1 cellular context compared by ENCODE assay signal in genomic region chr1:211753649-211754251, GRCh38.
TF ChIP-seq lines count a peak whose summit lies in the region.

No MANE protein-coding gene starts in this region.

TF ChIP-seq in HepG2, 621 proteins besides CTCF, POLR2A, EP300 and RAD21 (continued from another document and continues in another):
- TF ChIP-seq FUBP1 (CRISPR knock-in tag; IDR thresholded peaks at IDR 0.05; ENCODE audit: borderline replicate concordance) (no peak), RXRA (CRISPR knock-in tag; IDR thresholded peaks at IDR 0.05) (no peak), TCF7 (IDR thresholded peaks at IDR 0.05; ENCODE audit: low read depth) (0 out of 2 replicates have a peak, but pooled peaks have one; percentile 29), DDIT3 (CRISPR knock-in tag; IDR thresholded peaks at IDR 0.05) (no peak), TBX2 (CRISPR knock-in tag; IDR thresholded peaks at IDR 0.05; ENCODE audit: borderline replicate concordance) (peak; percentile 37; the same call in 1 of the 2 replicates), ZMYM4 (CRISPR knock-in tag; IDR thresholded peaks at IDR 0.05) (peak; percentile 32), MTERF4 (CRISPR knock-in tag; IDR thresholded peaks at IDR 0.05) (no peak), ZNF879 (CRISPR knock-in tag; IDR thresholded peaks at IDR 0.05) (no peak), ISL2 (CRISPR knock-in tag; IDR thresholded peaks at IDR 0.05) (peak; percentile 59), STAT5B (CRISPR knock-in tag; IDR thresholded peaks at IDR 0.05) (no peak), ZNF136 (CRISPR knock-in tag; IDR thresholded peaks at IDR 0.05; ENCODE audit: low read depth) (no peak), NFE2L2 (IDR thresholded peaks at IDR 0.05; ENCODE audit: low read length) (no peak), ZKSCAN1 (IDR thresholded peaks at IDR 0.05; ENCODE audit: low read length) (no peak), NAIF1 (CRISPR knock-in tag; IDR thresholded peaks at IDR 0.05; ENCODE audit: borderline replicate concordance) (no peak), ZFAT (CRISPR knock-in tag; conservative IDR thresholded peaks at IDR 0.05) (no peak), ATF7 (IDR thresholded peaks at IDR 0.05) (no peak), ATF7 (CRISPR knock-in tag; IDR thresholded peaks at IDR 0.05) (no peak), PLRG1 (conservative IDR thresholded peaks at IDR 0.05) (no peak), DNMT1 (CRISPR knock-in tag; IDR thresholded peaks at IDR 0.05) (no peak), SPEN (CRISPR knock-in tag; IDR thresholded peaks at IDR 0.05; ENCODE audit: low read depth) (no peak), NFIC (IDR thresholded peaks at IDR 0.05; ENCODE audit: low read length) (no peak), HIC2 (CRISPR knock-in tag; IDR thresholded peaks at IDR 0.05; ENCODE audit: low read depth) (no peak), ZNF564 (CRISPR knock-in tag; IDR thresholded peaks at IDR 0.05) (no peak), RARA (CRISPR knock-in tag; IDR thresholded peaks at IDR 0.05) (0 out of 2 replicates have a peak, but pooled peaks have one; percentile 30), ZNF382 (CRISPR knock-in tag; IDR thresholded peaks at IDR 0.05; ENCODE audit: borderline replicate concordance) (no peak), ZNF468 (CRISPR knock-in tag; IDR thresholded peaks at IDR 0.05) (no peak), THRA (CRISPR knock-in tag; IDR thresholded peaks at IDR 0.05; ENCODE audit: borderline replicate concordance) (no peak), ZNF558 (CRISPR knock-in tag; IDR thresholded peaks at IDR 0.05; ENCODE audit: borderline replicate concordance) (no peak), ZNF891 (CRISPR knock-in tag; IDR thresholded peaks at IDR 0.05) (no peak), ATF3 (CRISPR knock-in tag; IDR thresholded peaks at IDR 0.05) (no peak), ZNF678 (CRISPR knock-in tag; IDR thresholded peaks at IDR 0.05) (no peak), HMGA1 (CRISPR knock-in tag; conservative IDR thresholded peaks at IDR 0.05) (no peak), IRF9 (CRISPR knock-in tag; IDR thresholded peaks at IDR 0.05; ENCODE audit: borderline replicate concordance) (no peak), NFIB (CRISPR knock-in tag; IDR thresholded peaks at IDR 0.05; ENCODE audit: borderline replicate concordance) (no peak), MTA1 (CRISPR knock-in tag; IDR thresholded peaks at IDR 0.05; ENCODE audit: borderline replicate concordance) (no peak), ZBTB21 (CRISPR knock-in tag; IDR thresholded peaks at IDR 0.05) (no peak), HDAC2 (CRISPR knock-in tag; IDR thresholded peaks at IDR 0.05) (0 out of 2 replicates have a peak, but pooled peaks have one; percentile 38), TRIM24 (CRISPR knock-in tag; IDR thresholded peaks at IDR 0.05) (no peak), ZFP1 (CRISPR knock-in tag; IDR thresholded peaks at IDR 0.05) (no peak), ATF5 (CRISPR knock-in tag; IDR thresholded peaks at IDR 0.05; ENCODE audit: low read depth) (no peak), SOX6 (IDR thresholded peaks at IDR 0.05) (no peak), SOX6 (CRISPR knock-in tag; IDR thresholded peaks at IDR 0.05) (peak; percentile 54), DRAP1 (CRISPR knock-in tag; IDR thresholded peaks at IDR 0.05) (no peak), JUNB (CRISPR knock-in tag; IDR thresholded peaks at IDR 0.05; ENCODE audit: borderline replicate concordance) (no peak), MTF1 (CRISPR knock-in tag; IDR thresholded peaks at IDR 0.05) (no peak)
- TF ChIP-seq, protein P1, sequence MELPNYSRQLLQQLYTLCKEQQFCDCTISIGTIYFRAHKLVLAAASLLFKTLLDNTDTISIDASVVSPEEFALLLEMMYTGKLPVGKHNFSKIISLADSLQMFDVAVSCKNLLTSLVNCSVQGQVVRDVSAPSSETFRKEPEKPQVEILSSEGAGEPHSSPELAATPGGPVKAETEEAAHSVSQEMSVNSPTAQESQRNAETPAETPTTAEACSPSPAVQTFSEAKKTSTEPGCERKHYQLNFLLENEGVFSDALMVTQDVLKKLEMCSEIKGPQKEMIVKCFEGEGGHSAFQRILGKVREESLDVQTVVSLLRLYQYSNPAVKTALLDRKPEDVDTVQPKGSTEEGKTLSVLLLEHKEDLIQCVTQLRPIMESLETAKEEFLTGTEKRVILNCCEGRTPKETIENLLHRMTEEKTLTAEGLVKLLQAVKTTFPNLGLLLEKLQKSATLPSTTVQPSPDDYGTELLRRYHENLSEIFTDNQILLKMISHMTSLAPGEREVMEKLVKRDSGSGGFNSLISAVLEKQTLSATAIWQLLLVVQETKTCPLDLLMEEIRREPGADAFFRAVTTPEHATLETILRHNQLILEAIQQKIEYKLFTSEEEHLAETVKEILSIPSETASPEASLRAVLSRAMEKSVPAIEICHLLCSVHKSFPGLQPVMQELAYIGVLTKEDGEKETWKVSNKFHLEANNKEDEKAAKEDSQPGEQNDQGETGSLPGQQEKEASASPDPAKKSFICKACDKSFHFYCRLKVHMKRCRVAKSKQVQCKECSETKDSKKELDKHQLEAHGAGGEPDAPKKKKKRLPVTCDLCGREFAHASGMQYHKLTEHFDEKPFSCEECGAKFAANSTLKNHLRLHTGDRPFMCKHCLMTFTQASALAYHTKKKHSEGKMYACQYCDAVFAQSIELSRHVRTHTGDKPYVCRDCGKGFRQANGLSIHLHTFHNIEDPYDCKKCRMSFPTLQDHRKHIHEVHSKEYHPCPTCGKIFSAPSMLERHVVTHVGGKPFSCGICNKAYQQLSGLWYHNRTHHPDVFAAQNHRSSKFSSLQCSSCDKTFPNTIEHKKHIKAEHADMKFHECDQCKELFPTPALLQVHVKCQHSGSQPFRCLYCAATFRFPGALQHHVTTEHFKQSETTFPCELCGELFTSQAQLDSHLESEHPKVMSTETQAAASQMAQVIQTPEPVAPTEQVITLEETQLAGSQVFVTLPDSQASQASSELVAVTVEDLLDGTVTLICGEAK (IDR thresholded peaks at IDR 0.05): no peak
- TF ChIP-seq, protein P1 (CRISPR knock-in tag; IDR thresholded peaks at IDR 0.05): no peak
- TF ChIP-seq, protein P2, sequence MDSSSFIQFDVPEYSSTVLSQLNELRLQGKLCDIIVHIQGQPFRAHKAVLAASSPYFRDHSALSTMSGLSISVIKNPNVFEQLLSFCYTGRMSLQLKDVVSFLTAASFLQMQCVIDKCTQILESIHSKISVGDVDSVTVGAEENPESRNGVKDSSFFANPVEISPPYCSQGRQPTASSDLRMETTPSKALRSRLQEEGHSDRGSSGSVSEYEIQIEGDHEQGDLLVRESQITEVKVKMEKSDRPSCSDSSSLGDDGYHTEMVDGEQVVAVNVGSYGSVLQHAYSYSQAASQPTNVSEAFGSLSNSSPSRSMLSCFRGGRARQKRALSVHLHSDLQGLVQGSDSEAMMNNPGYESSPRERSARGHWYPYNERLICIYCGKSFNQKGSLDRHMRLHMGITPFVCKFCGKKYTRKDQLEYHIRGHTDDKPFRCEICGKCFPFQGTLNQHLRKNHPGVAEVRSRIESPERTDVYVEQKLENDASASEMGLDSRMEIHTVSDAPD (CRISPR knock-in tag; IDR thresholded peaks at IDR 0.05): no peak
- TF ChIP-seq, protein P3, sequence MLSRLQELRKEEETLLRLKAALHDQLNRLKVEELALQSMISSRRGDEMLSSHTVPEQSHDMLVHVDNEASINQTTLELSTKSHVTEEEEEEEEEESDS (CRISPR knock-in tag; IDR thresholded peaks at IDR 0.05; ENCODE audit: borderline replicate concordance): no peak
